1 cellular context compared by ENCODE assay signal in the genomic region with DNA sequence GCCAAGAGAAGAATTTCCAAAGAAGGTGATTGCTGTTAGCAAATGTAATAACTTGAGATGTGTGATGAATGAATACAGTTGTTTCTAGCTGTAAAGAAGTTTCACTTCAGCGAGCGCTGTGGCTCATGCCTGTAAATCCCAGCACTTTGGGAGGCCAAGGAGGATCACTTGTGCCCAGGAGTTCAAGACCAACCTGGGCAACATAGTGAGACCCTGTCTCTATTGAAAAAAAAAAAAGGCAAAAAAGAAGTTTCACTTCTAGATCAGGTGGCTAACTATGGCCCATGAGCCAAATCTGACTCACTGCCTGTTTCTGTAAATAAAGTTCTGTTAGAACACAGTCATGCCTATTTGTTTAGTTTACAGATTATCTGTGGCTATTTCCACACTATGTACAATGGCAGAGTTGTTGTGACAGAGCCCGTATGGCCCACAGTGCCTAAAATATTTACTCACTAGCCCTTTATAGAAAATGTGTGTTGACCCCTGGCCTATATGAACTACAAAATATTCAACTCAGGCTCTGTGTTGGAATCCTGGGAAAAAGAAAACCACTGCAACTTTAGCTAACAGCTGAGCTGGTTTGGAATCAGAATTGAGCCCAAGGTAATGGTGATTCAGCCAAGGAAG.
TF ChIP-seq lines count a peak whose summit lies in the region.

No MANE protein-coding gene starts in this region.

TF ChIP-seq in SK-N-SH treated with all-trans-retinoic acid at 6 μM for 48 hours, 23 proteins besides CTCF, POLR2A, EP300 and RAD21 (continued from another document):
- TF ChIP-seq, protein P1, sequence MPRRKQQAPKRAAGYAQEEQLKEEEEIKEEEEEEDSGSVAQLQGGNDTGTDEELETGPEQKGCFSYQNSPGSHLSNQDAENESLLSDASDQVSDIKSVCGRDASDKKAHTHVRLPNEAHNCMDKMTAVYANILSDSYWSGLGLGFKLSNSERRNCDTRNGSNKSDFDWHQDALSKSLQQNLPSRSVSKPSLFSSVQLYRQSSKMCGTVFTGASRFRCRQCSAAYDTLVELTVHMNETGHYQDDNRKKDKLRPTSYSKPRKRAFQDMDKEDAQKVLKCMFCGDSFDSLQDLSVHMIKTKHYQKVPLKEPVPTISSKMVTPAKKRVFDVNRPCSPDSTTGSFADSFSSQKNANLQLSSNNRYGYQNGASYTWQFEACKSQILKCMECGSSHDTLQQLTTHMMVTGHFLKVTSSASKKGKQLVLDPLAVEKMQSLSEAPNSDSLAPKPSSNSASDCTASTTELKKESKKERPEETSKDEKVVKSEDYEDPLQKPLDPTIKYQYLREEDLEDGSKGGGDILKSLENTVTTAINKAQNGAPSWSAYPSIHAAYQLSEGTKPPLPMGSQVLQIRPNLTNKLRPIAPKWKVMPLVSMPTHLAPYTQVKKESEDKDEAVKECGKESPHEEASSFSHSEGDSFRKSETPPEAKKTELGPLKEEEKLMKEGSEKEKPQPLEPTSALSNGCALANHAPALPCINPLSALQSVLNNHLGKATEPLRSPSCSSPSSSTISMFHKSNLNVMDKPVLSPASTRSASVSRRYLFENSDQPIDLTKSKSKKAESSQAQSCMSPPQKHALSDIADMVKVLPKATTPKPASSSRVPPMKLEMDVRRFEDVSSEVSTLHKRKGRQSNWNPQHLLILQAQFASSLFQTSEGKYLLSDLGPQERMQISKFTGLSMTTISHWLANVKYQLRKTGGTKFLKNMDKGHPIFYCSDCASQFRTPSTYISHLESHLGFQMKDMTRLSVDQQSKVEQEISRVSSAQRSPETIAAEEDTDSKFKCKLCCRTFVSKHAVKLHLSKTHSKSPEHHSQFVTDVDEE (CRISPR knock-in tag; IDR thresholded peaks at IDR 0.05), result no peak
- no peak for TF ChIP-seq ESRRG (CRISPR knock-in tag; IDR thresholded peaks at IDR 0.05)
